25 cellular contexts compared by ENCODE assay signal in genomic region chr3:186937017-186937875, GRCh38. TPM values are rescaled to one million over a fixed set of nuclear protein-coding genes. Genes with fewer than 3 reads are reported as not detected.
DNase-seq lines count a peak whose midpoint lies in the region; ATAC-seq and TF ChIP-seq lines count a peak whose summit lies in the region.
"Had no signal": no experiment of that assay in that cellular context is flagged by ENCODE, and none has a peak within 500 bp of the region (broad histone marks: within the 10 kb centered on the region; RNA-seq: fewer than 3 reads in every experiment).

No MANE protein-coding gene starts in this region.

- H3F3A ChIP-seq in neural progenitor cell (ENCODE audit: low read depth): peaks cover 6% of the 10 kb centered on the region

- no peaks in the 10 kb centered on the region for H3K9me3 Mint-ChIP-seq in natural killer cell treated with Interleukin-12 subunit alpha and Interleukin-12 subunit beta and Interleukin-15 and Interleukin-18, amount 100 ng/mL, for 72 hours
- H3K9me3 Mint-ChIP-seq in nephron progenitor cell (peaks cover 8% of the 10 kb centered on the region), neural progenitor cell (no peaks in the 10 kb centered on the region)
- H3K9me3 Mint-ChIP-seq: activated CD8-positive, alpha-beta T cell treated with anti-CD3 and anti-CD28 coated beads for 36 hours; activated T-cell treated with anti-CD3 and anti-CD28 coated beads, Interleukin-2, amount 50 U/mL, for 72 hours; HFFc6 had no signal

- H3K4me3 ChIP-seq in Karpas-422 (ENCODE audit: low read length): no peak overlapping the region
- no peak overlapping the region for H3K4me3 ChIP-seq in ascending aorta
- no peak overlapping the region for H3K4me3 ChIP-seq in neural progenitor cell
- H3K4me3 ChIP-seq: hepatocyte, spleen, transverse colon had no signal

- H3K9ac ChIP-seq in Karpas-422 (ENCODE audit: low read length) (no peak overlapping the region), neural progenitor cell (no peak overlapping the region)

- no peak overlapping the region for H3K4me2 ChIP-seq in Karpas-422 (ENCODE audit: low read depth, low read length, poor library complexity, severe bottlenecking)
- no peak overlapping the region for H3K4me2 ChIP-seq in neural progenitor cell
- H3K4me2 ChIP-seq: hepatocyte had no signal

- peaks cover 62 to 70% of the 10 kb centered on the region in 2 donors for H3K4me1 Mint-ChIP-seq in natural killer cell treated with Interleukin-12 subunit alpha and Interleukin-12 subunit beta and Interleukin-15 and Interleukin-18, amount 100 ng/mL, for 72 hours (ENCODE audit: low read depth in 2 of 2)
- peaks cover 41% of the 10 kb centered on the region for H3K4me1 Mint-ChIP-seq in nephron progenitor cell
- peaks cover 25% of the 10 kb centered on the region for H3K4me1 Mint-ChIP-seq in neural progenitor cell

- intact Hi-C loops in ascending aorta (cut with DNase I): loop anchor here (10.0 kb wide), 2 partner anchors 322 to 1002 kb away; partner anchors contain the start of genes AHSG and TRA2B

- peaks cover 98% of the 10 kb centered on the region for H3K79me2 ChIP-seq in Karpas-422 (ENCODE audit: low read length)
- peaks cover 93% of the 10 kb centered on the region for H3K79me2 ChIP-seq in neural progenitor cell (ENCODE audit: low read depth)

- H4K20me1 ChIP-seq in Karpas-422 (ENCODE audit: insufficient read depth, low read depth, low read length): peaks cover 42% of the 10 kb centered on the region
- H4K20me1 ChIP-seq in neural progenitor cell (ENCODE audit: low read depth): peaks cover 84% of the 10 kb centered on the region

- H2AFZ ChIP-seq in Karpas-422 (ENCODE audit: low read length): no peak overlapping the region
- H2AFZ ChIP-seq in neural progenitor cell (replicated peaks): no peak overlapping the region
- H2AFZ ChIP-seq: hepatocyte had no signal

- ATAC-seq in natural killer cell treated with Interleukin-12 subunit alpha and Interleukin-12 subunit beta and Interleukin-15 and Interleukin-18, amount 100 ng/mL, for 72 hours: peak in 1 of 2 donors; percentile 70
- ATAC-seq: activated CD8-positive, alpha-beta T cell treated with anti-CD3 and anti-CD28 coated beads for 36 hours; activated T-cell treated with anti-CD3 and anti-CD28 coated beads, Interleukin-2, amount 50 U/mL, for 72 hours; Panc1; stimulated activated naive CD8-positive, alpha-beta T cell treated with anti-CD3 and anti-CD28 coated beads, Interleukin-15, Interleukin-2, amounts not matched to agents 100 U/mL and 50 U/mL, for 24 hours had no signal

- H3K27ac ChIP-seq in Karpas-422 (ENCODE audit: low read length): peak overlapping the region; percentile 13; the same call in 1 of the 2 replicates
- H3K27ac ChIP-seq in ascending aorta: peak overlapping the region; percentile 64 to 79
- no peak overlapping the region for H3K27ac ChIP-seq in neural progenitor cell
- H3K27ac ChIP-seq: hepatocyte, transverse colon had no signal

- no peak for TF ChIP-seq CTCF in ascending aorta (IDR thresholded peaks at IDR 0.05)
- no peak for TF ChIP-seq CTCF in nephron progenitor cell (IDR thresholded peaks at IDR 0.05)
- no peak for TF ChIP-seq CTCF in neural progenitor cell (IDR thresholded peaks at IDR 0.05)

- H3K36me3 ChIP-seq in Karpas-422 (ENCODE audit: insufficient read depth, low read length) (peaks cover 46% of the 10 kb centered on the region), ascending aorta (peaks cover 8 to 21% of the 10 kb centered on the region in 2 donors), neural progenitor cell (no peaks in the 10 kb centered on the region)
- H3K36me3 ChIP-seq: transverse colon had no signal

- H3K36me3 Mint-ChIP-seq in natural killer cell treated with Interleukin-12 subunit alpha and Interleukin-12 subunit beta and Interleukin-15 and Interleukin-18, amount 100 ng/mL, for 72 hours: peaks cover 35% of the 10 kb centered on the region
- H3K36me3 Mint-ChIP-seq in nephron progenitor cell (ENCODE audit: low read depth): peaks cover 60% of the 10 kb centered on the region
- peaks cover 24% of the 10 kb centered on the region for H3K36me3 Mint-ChIP-seq in neural progenitor cell

- peak; percentile 38 for DNase-seq in activated CD8-positive, alpha-beta memory T cell treated with anti-CD3 and anti-CD28 coated beads for 24 hours
- DNase-seq in activated CD8-positive, alpha-beta memory T cell treated with anti-CD3 and anti-CD28 coated beads, Interleukin-2, amount 50 U/mL, for 4 hours: no peak
- DNase-seq in Karpas-422: no peak
- DNase-seq in ascending aorta (ENCODE audit: low spot score in 2 of 2): peak in 1 of 2 donors; percentile 21
- DNase-seq in natural killer cell treated with Interleukin-12 subunit alpha and Interleukin-12 subunit beta and Interleukin-15 and Interleukin-18, amount 100 ng/mL, for 72 hours (ENCODE audit: low spot score): no peak
- no peak for DNase-seq in nephron progenitor cell
- DNase-seq in neural progenitor cell (ENCODE audit: low spot score): no peak
- DNase-seq in hypothalamus (lab: John Stamatoyannopoulos, UW): no peak
- DNase-seq: activated CD8-positive, alpha-beta T cell treated with anti-CD3 and anti-CD28 coated beads for 36 hours; activated T-cell treated with anti-CD3 and anti-CD28 coated beads, Interleukin-2, amount 50 U/mL, for 72 hours; BE2C; cerebellar nuclear complex; EL; HFFc6; NCI-H1092 treated with DMSO at 0.1 percent for 48 hours; NCI-H1930; NCI-H446 treated with DMSO at 0.1 percent for 48 hours; occipital lobe; spleen; stimulated activated CD4-positive, alpha-beta T cell treated with anti-CD3 and anti-CD28 coated beads, Interleukin-4, amount 100 ng/mL, for 1 hour; stimulated activated naive CD8-positive, alpha-beta T cell treated with anti-CD3 and anti-CD28 coated beads, Interleukin-15, Interleukin-2, amounts not matched to agents 100 U/mL and 50 U/mL, for 24 hours; transverse colon had no signal

- no peaks in the 10 kb centered on the region for H3K9me2 ChIP-seq in Karpas-422 (replicated peaks; ENCODE audit: insufficient read depth, low read length)

- peak overlapping the region; percentile 62 for H3K4me3 Mint-ChIP-seq in natural killer cell treated with Interleukin-12 subunit alpha and Interleukin-12 subunit beta and Interleukin-15 and Interleukin-18, amount 100 ng/mL, for 72 hours
- no peak overlapping the region for H3K4me3 Mint-ChIP-seq in nephron progenitor cell
- no peak overlapping the region for H3K4me3 Mint-ChIP-seq in neural progenitor cell
- H3K4me3 Mint-ChIP-seq: activated CD8-positive, alpha-beta T cell treated with anti-CD3 and anti-CD28 coated beads for 36 hours; activated naive CD8-positive, alpha-beta T cell; activated T-cell treated with anti-CD3 and anti-CD28 coated beads, Interleukin-2, amount 50 U/mL, for 72 hours; HFFc6 had no signal

- no peaks in the 10 kb centered on the region for H3K27me3 Mint-ChIP-seq in natural killer cell treated with Interleukin-12 subunit alpha and Interleukin-12 subunit beta and Interleukin-15 and Interleukin-18, amount 100 ng/mL, for 72 hours
- H3K27me3 Mint-ChIP-seq in nephron progenitor cell (ENCODE audit: low read depth, poor library complexity) (no peaks in the 10 kb centered on the region), neural progenitor cell (ENCODE audit: insufficient read depth, low read depth) (peaks cover 6% of the 10 kb centered on the region)
- H3K27me3 Mint-ChIP-seq: activated CD8-positive, alpha-beta T cell treated with anti-CD3 and anti-CD28 coated beads for 36 hours; activated naive CD8-positive, alpha-beta T cell had no signal

- no peaks in the 10 kb centered on the region for H3K9me3 ChIP-seq in Karpas-422 (ENCODE audit: low read length)
- no peaks in the 10 kb centered on the region for H3K9me3 ChIP-seq in ascending aorta
- no peaks in the 10 kb centered on the region for H3K9me3 ChIP-seq in neural progenitor cell (ENCODE audit: low read depth)
- H3K9me3 ChIP-seq: BE2C, transverse colon had no signal

- peak overlapping the region; percentile 61 to 83 for H3K27ac Mint-ChIP-seq in natural killer cell treated with Interleukin-12 subunit alpha and Interleukin-12 subunit beta and Interleukin-15 and Interleukin-18, amount 100 ng/mL, for 72 hours
- H3K27ac Mint-ChIP-seq in nephron progenitor cell (no peak overlapping the region), neural progenitor cell (no peak overlapping the region)
- H3K27ac Mint-ChIP-seq: activated CD8-positive, alpha-beta T cell treated with anti-CD3 and anti-CD28 coated beads for 36 hours; activated naive CD8-positive, alpha-beta T cell; HFFc6 had no signal

- H3K4me1 ChIP-seq in Karpas-422 (ENCODE audit: low read length): peaks cover 67% of the 10 kb centered on the region
- peaks cover 9 to 54% of the 10 kb centered on the region in 2 donors for H3K4me1 ChIP-seq in ascending aorta
- H3K4me1 ChIP-seq in neural progenitor cell: peaks cover 21% of the 10 kb centered on the region

- no peaks in the 10 kb centered on the region for H3K27me3 ChIP-seq in Karpas-422 (ENCODE audit: low read length)
- H3K27me3 ChIP-seq in ascending aorta: no peaks in the 10 kb centered on the region
- H3K27me3 ChIP-seq in neural progenitor cell: no peaks in the 10 kb centered on the region
- H3K27me3 ChIP-seq: BE2C, hepatocyte, spleen, transverse colon had no signal

RNA-seq across cellular contexts. Expression of gene ST6GAL1, which starts 6.9 kb away (rescaled TPM):
- total RNA-seq in Karpas-422 (2014; rRNA removed; shearing (Covaris generic); ENCODE audit: low replicate concordance): 304 and 416 TPM in 2 replicates
- total RNA-seq in ascending aorta (59.9 TPM), neural progenitor cell (ENCODE audit: low replicate concordance) (27.3 and 39.2 TPM in 2 replicates)
- 100 to 1,000 TPM; 179 to 304 TPM for total RNA-seq in natural killer cell treated with Interleukin-12 subunit alpha and Interleukin-12 subunit beta and Interleukin-15 and Interleukin-18, amount 100 ng/mL, for 72 hours

Comparison
In these comparisons a context has a peak if more than half of its experiments do, and no peak if none do; other contexts are left out.
1. H3K27ac Mint-ChIP-seq: peak in natural killer cell treated with Interleukin-12 subunit alpha and Interleukin-12 subunit beta and Interleukin-15 and Interleukin-18, amount 100 ng/mL, for 72 hours (2 of 2); none in nephron progenitor cell (single experiment) and neural progenitor cell (single experiment).